ENCODE assay signal across 18 cellular contexts in the genomic region with DNA sequence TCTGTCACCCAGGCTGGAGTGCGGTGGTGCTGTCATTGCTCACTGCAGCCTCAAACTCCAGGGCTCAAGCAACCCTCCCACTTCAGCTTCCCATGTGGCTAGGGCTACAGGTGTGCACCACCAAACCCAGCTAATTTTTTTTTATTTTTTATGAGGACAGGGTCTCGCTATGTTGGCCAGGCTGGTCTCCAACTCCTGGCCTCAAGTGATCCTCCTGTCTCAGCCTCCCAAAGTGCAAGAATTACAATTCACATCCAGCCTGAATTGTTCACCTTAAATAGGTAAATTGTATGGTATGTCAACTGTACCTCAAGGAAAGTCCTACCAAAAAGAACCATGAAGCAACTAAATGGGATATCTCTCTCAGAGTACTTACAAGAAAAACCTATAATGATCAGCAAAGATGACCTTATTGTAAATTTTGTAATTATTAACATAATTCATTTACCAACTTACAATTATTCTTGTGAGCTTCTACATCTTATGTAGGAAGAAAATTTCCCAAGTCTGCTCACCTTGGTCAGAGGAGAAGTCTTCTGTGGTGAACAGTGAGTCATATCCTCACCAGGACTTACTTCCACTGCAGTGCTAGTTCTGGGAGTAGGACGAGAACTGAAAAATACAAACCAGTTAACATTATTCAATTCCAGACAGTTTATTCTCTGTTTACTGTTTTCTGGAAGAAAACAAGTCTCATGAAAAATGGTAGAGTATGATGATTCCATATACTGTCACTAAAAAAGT. TPM values are rescaled to one million over a fixed set of nuclear protein-coding genes. Genes with fewer than 3 reads are reported as not detected.
A peak's percentile ranks its signal among the peaks of the same experiment; 100 is the strongest.
DNase-seq lines count a peak whose midpoint lies in the region; ATAC-seq and TF ChIP-seq lines count a peak whose summit lies in the region.
"Had no signal": no experiment of that assay in that cellular context is flagged by ENCODE, and none has a peak within 500 bp of the region (broad histone marks: within the 10 kb centered on the region; RNA-seq: fewer than 3 reads in every experiment).

No MANE protein-coding gene starts in this region.

- no peak for TF ChIP-seq POLR2A in upper lobe of left lung (IDR thresholded peaks at IDR 0.05)

- POLR2A ChIA-PET in AG04449 (lab: Yijun Ruan, JAX): no interaction called here

- H3K9me2 ChIP-seq in Karpas-422 (replicated peaks; ENCODE audit: insufficient read depth, low read length): no peaks in the 10 kb centered on the region

- ATAC-seq in upper lobe of left lung (ENCODE audit: low FRiP score in 2 of 2): no peak
- no peak for ATAC-seq in GM18511 (IDR thresholded peaks at IDR 0.05; ENCODE audit: unreplicated experiment)
- ATAC-seq: left lobe of liver, T-helper 17 cell had no signal

- TF ChIP-seq EP300 in upper lobe of left lung (IDR thresholded peaks at IDR 0.05): no peak

- H3K9ac ChIP-seq in Karpas-422 (ENCODE audit: low read length): no peak overlapping the region

- H3K27me3 ChIP-seq in Karpas-422 (ENCODE audit: low read length) (no peaks in the 10 kb centered on the region), upper lobe of left lung (no peaks in the 10 kb centered on the region)
- H3K27me3 ChIP-seq: SJCRH30 had no signal

- CTCF ChIA-PET in AG04449 (lab: Yijun Ruan, JAX): interaction anchor here (1.1 to 4.9 kb wide), 4 partner anchors 8 to 322 kb away, joined by 3 to 30 read pairs (median 4); no protein-coding TSS in a partner anchor

- TF ChIP-seq CTCF in AG04449 (IDR thresholded peaks at IDR 0.05; ENCODE audit: insufficient read depth, low read length, missing control alignments) (no peak), upper lobe of left lung (IDR thresholded peaks at IDR 0.05) (no peak)

- no peak overlapping the region for H3K27ac ChIP-seq in Karpas-422 (ENCODE audit: low read length)
- no peak overlapping the region for H3K27ac ChIP-seq in epithelial cell of prostate
- H3K27ac ChIP-seq in upper lobe of left lung: no peak overlapping the region
- H3K27ac ChIP-seq: SJCRH30, WERI-Rb-1 had no signal

- H3K4me1 ChIP-seq in Karpas-422 (ENCODE audit: low read length) (no peaks in the 10 kb centered on the region), upper lobe of left lung (no peaks in the 10 kb centered on the region)
- H3K4me1 ChIP-seq: SJCRH30 had no signal

- no peak overlapping the region for H3K4me3 ChIP-seq in AG04449 (ENCODE audit: low read depth, low read length)
- no peak overlapping the region for H3K4me3 ChIP-seq in Karpas-422 (ENCODE audit: low read length)
- no peak overlapping the region for H3K4me3 ChIP-seq in upper lobe of left lung
- H3K4me3 ChIP-seq: SJCRH30 had no signal

- peak; percentile 5 for DNase-seq in AG04449 (ENCODE audit: low read depth, low spot score)
- DNase-seq in Karpas-422: peak; percentile 2
- DNase-seq in amniotic epithelial cell (ENCODE audit: low read depth): peak; percentile 45
- peak; percentile 24 for DNase-seq in epithelial cell of prostate (ENCODE audit: low read depth, low spot score)
- no peak for DNase-seq in NCI-H2171 (lab: John Stamatoyannopoulos, UW)
- no peak for DNase-seq in KBM-7
- no peak for DNase-seq in upper lobe of left lung
- DNase-seq: activated CD4-positive, alpha-beta memory T cell treated with anti-CD3 and anti-CD28 coated beads for 36 hours; activated naive CD4-positive, alpha-beta T cell treated with anti-CD3 and anti-CD28 coated beads for 36 hours; anterior cingulate cortex; cortex of kidney; NCI-H1417 treated with DMSO at 0.1 percent for 48 hours; SJCRH30; substantia nigra; T-helper 17 cell; WERI-Rb-1 had no signal

- H4K20me1 ChIP-seq in Karpas-422 (ENCODE audit: insufficient read depth, low read depth, low read length): no peaks in the 10 kb centered on the region

- no peaks in the 10 kb centered on the region for H3K9me3 ChIP-seq in Karpas-422 (ENCODE audit: low read length)
- H3K9me3 ChIP-seq in upper lobe of left lung: no peaks in the 10 kb centered on the region
- H3K9me3 ChIP-seq: SJCRH30 had no signal

- in situ Hi-C loops in KBM-7 (cut with MboI; ENCODE audit: low pct_unique_long_range_greater_than_20kb, low sequenced_read_pairs): no loop called here

- H3K4me2 ChIP-seq in Karpas-422 (ENCODE audit: low read depth, low read length, poor library complexity, severe bottlenecking): no peak overlapping the region

- H3K79me2 ChIP-seq in Karpas-422 (ENCODE audit: low read length): no peaks in the 10 kb centered on the region; the same call in 1 of the 2 replicates

- no peak overlapping the region for H2AFZ ChIP-seq in Karpas-422 (ENCODE audit: low read length)

- H3K36me3 ChIP-seq in Karpas-422 (ENCODE audit: insufficient read depth, low read length) (no peaks in the 10 kb centered on the region), upper lobe of left lung (peaks cover 3 to 19% (median 12%) of the 10 kb centered on the region in 4 donors)
- H3K36me3 ChIP-seq: SJCRH30, WERI-Rb-1 had no signal

- WGBS in upper lobe of left lung, 2 donors: 94 to 97% methylated on average over 3 of the region's 3 CpGs

RNA-seq across cellular contexts. Expression of a gene that starts 54.4 kb away (rescaled TPM):
- total RNA-seq in Karpas-422 (2014; rRNA removed; shearing (Covaris generic); ENCODE audit: low replicate concordance): 8.8 and 24.7 TPM in 2 replicates
- total RNA-seq in upper lobe of left lung: 10 to 100 TPM in 5 of 6 donors, 1 to 10 TPM in 1; 9.4 to 76.5 (median 28.1) TPM

Comparison
In these comparisons a context has a peak if more than half of its experiments do, and no peak if none do; other contexts are left out.
1. DNase-seq: peak in AG04449 (single experiment), Karpas-422 (single experiment), amniotic epithelial cell (single experiment) and epithelial cell of prostate (single experiment); none in NCI-H2171 (single experiment), KBM-7 (single experiment) and upper lobe of left lung (0 of 2).